1 cellular context compared by ENCODE assay signal in genomic region chr17:57671546-57672204, GRCh38.
TF ChIP-seq lines count a peak whose summit lies in the region.

No MANE protein-coding gene starts in this region.

TF ChIP-seq in GM12878, 131 proteins besides CTCF, POLR2A, EP300 and RAD21 (continued from another document):
- TF ChIP-seq MTA2 (IDR thresholded peaks at IDR 0.05; ENCODE audit: low read depth) (no peak), MXI1 (IDR thresholded peaks at IDR 0.05; ENCODE audit: low read depth, low read length) (no peak), MYC (IDR thresholded peaks at IDR 0.05; ENCODE audit: insufficient read depth, insufficient read length, insufficient replicate concordance, low read length, severe bottlenecking) (no peak), BCLAF1 (IDR thresholded peaks at IDR 0.05) (no peak), FOXK2 (IDR thresholded peaks at IDR 0.05) (no peak), NFXL1 (IDR thresholded peaks at IDR 0.05; ENCODE audit: borderline replicate concordance) (no peak), YY1 (IDR thresholded peaks at IDR 0.05; ENCODE audit: low read depth, low read length) (peak; percentile 54; the same call in 1 of the 2 replicates), IRF5 (IDR thresholded peaks at IDR 0.05; ENCODE audit: borderline replicate concordance) (no peak), USF1 (IDR thresholded peaks at IDR 0.05; ENCODE audit: borderline replicate concordance, extremely low read length, insufficient read depth, low read depth, low read length) (no peak), RB1 (IDR thresholded peaks at IDR 0.05; ENCODE audit: borderline replicate concordance) (0 out of 2 replicates have a peak, but pooled peaks have one; percentile 30), CEBPB (IDR thresholded peaks at IDR 0.05; ENCODE audit: borderline replicate concordance in 1 of 2, low read depth in 2 of 2, low read length in 2 of 2) (no peak), CBX3 (IDR thresholded peaks at IDR 0.05; ENCODE audit: borderline replicate concordance, low read depth) (no peak), PAX5 (IDR thresholded peaks at IDR 0.05; ENCODE audit: borderline replicate concordance, low read depth, low read length) (no peak), ESRRA (IDR thresholded peaks at IDR 0.05; ENCODE audit: low read length) (peak; percentile 60; the same call in 1 of the 2 replicates), NR2F1 (conservative IDR thresholded peaks at IDR 0.05) (peak; percentile 42; the same call in 1 of the 2 replicates), MEF2A (IDR thresholded peaks at IDR 0.05; ENCODE audit: insufficient read depth, low read depth, low read length) (0 out of 2 replicates have a peak, but pooled peaks have one; percentile 22)
TF ChIP-seq in GM12878: peak in this region for 8.
